ENCODE assay signal across 17 cellular contexts in the genomic region with DNA sequence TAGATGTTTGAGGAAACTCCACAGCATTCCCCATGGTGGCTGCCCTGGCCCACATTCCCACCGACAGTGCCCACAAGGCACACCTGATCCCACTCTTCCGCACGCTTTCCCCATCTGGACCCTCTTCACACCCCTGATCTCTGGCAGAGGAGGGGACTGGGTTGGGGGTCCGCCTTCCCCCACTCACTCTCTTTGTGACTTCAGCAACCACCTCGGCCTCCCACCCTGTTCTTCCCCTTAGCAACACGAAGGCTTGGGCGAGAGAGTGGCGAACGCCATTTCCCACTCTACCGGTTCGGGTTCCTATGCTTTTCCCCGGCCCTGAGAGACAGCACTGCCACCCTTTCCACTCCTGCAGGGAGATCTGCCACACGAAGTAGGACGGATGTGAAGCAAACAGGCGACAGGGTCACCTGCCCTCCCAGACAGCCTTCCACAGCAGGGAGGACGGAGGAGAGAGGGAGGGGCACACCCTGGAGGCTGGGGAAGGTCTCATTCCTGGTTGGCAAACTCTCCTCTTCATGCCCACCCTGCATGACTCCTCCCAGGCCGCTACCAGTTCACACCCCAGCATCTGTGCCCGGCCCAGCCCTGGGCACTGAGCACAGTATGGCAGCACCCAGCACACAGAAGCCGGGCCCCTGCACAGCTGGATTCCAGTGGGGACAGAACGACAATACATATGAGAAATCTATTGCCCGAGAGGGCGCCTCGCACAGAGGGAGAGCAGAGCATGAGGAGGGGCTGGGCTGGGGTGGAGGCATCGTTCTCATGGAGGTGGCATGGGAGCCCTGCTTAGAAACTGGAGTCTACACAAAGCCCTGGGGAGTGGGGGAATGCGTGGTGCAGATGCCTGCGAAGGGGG.
DNase-seq lines count a peak whose midpoint lies in the region; FAIRE-seq and TF ChIP-seq lines count a peak whose summit lies in the region.
"Had no signal": no experiment of that assay in that cellular context is flagged by ENCODE, and none has a peak within 500 bp of the region (broad histone marks: within the 10 kb centered on the region; RNA-seq: fewer than 3 reads in every experiment).

No MANE protein-coding gene starts in this region.

- peak; percentile 61 for DNase-seq in activated effector memory CD4-positive, alpha-beta T cell treated with anti-CD3 and anti-CD28 coated beads, Interleukin-2, amount 50 U/mL, for 16 hours
- no peak for DNase-seq in activated effector memory CD4-positive, alpha-beta T cell treated with Interleukin-2 at 50 U/mL for 16 hours
- DNase-seq in kidney, result peak; percentile 59
- peak; percentile 68 for DNase-seq in posterior vena cava (ENCODE audit: low spot score)
- no peak for DNase-seq in AG08396 (ENCODE audit: low spot score)
- DNase-seq in NCI-H2029 treated with DMSO at 0.1 percent for 48 hours (lab: John Stamatoyannopoulos, UW), result no peak
- DNase-seq in HAP-1 (ENCODE audit: low spot score in 2 of 2), result no peak
- DNase-seq: 8988T; Calu3; CD8-positive, alpha-beta T cell; DMS79 treated with DMSO at 0.1 percent for 48 hours; GF-D8; HFFc6 had no signal

- no peak for FAIRE-seq in kidney (lab: Jason Lieb, UNC)
- FAIRE-seq: H54, HTR-8/SVneo had no signal

- intact Hi-C loops in kidney (cut with DNase I) (no loop called here), posterior vena cava (cut with DNase I) (no loop called here)

- H3K36me3 ChIP-seq in kidney (ENCODE audit: control insufficient read depth in 1 of 2, insufficient read depth in 2 of 2, low read length in 2 of 2) (no peaks in the 10 kb centered on the region), HAP-1 (replicated peaks) (no peaks in the 10 kb centered on the region)
- H3K36me3 ChIP-seq: BLaER1 treated with 17β-estradiol and CSF1 and Interleukin-3, amounts not matched to agents 10 nM and 100 nM had no signal

- no peaks in the 10 kb centered on the region for H3K27me3 ChIP-seq in HAP-1 (ENCODE audit: low read depth)

- H3K27ac ChIP-seq in kidney (ENCODE audit: low read depth in 2 of 2, low read length in 2 of 2), result no peak overlapping the region
- H3K27ac ChIP-seq: BLaER1 treated with 17β-estradiol and CSF1 and Interleukin-3, amounts not matched to agents 10 nM and 100 nM had no signal

- peaks cover 0 to 4% of the 10 kb centered on the region in 2 donors for H3K9me3 ChIP-seq in kidney (ENCODE audit: control insufficient read depth in 1 of 2, low read length in 2 of 2)
- no peaks in the 10 kb centered on the region for H3K9me3 ChIP-seq in HAP-1

- in situ Hi-C loops in HAP-1 (cut with MboI; ENCODE audit: low sequenced_read_pairs), result no loop called here

- H3K4me1 ChIP-seq in kidney (ENCODE audit: control insufficient read depth in 1 of 2, insufficient read depth in 1 of 2, low read depth in 1 of 2, low read length in 2 of 2), result peaks cover 0 to 2% of the 10 kb centered on the region in 2 donors
- no peaks in the 10 kb centered on the region for H3K4me1 ChIP-seq in HAP-1
- H3K4me1 ChIP-seq: BLaER1 treated with 17β-estradiol and CSF1 and Interleukin-3, amounts not matched to agents 10 nM and 100 nM had no signal

- no peak for TF ChIP-seq CTCF in kidney (IDR thresholded peaks at IDR 0.05; ENCODE audit: borderline replicate concordance, extremely low read depth, insufficient read depth)

- no peak overlapping the region for H3K4me3 ChIP-seq in kidney (ENCODE audit: low read length in 2 of 2)
- no peak overlapping the region for H3K4me3 ChIP-seq in HAP-1
- H3K4me3 ChIP-seq: BLaER1 treated with 17β-estradiol and CSF1 and Interleukin-3, amounts not matched to agents 10 nM and 100 nM; GM23338 had no signal

- H3K9ac ChIP-seq in kidney (ENCODE audit: low read length in 2 of 2), result no peak overlapping the region
- H3K9ac ChIP-seq: BLaER1 treated with 17β-estradiol and CSF1 and Interleukin-3, amounts not matched to agents 10 nM and 100 nM had no signal

Comparison
In these comparisons a context has a peak if more than half of its experiments do, and no peak if none do; other contexts are left out.
1. DNase-seq: peak in activated effector memory CD4-positive, alpha-beta T cell treated with anti-CD3 and anti-CD28 coated beads, Interleukin-2, amount 50 U/mL, for 16 hours (single experiment), kidney (single experiment) and posterior vena cava (single experiment); none in activated effector memory CD4-positive, alpha-beta T cell treated with Interleukin-2 at 50 U/mL for 16 hours (single experiment), AG08396 (single experiment), NCI-H2029 treated with DMSO at 0.1 percent for 48 hours (single experiment) and HAP-1 (0 of 2).